Comparison of ENCODE assay signal across 8 cellular contexts in the genomic region with DNA sequence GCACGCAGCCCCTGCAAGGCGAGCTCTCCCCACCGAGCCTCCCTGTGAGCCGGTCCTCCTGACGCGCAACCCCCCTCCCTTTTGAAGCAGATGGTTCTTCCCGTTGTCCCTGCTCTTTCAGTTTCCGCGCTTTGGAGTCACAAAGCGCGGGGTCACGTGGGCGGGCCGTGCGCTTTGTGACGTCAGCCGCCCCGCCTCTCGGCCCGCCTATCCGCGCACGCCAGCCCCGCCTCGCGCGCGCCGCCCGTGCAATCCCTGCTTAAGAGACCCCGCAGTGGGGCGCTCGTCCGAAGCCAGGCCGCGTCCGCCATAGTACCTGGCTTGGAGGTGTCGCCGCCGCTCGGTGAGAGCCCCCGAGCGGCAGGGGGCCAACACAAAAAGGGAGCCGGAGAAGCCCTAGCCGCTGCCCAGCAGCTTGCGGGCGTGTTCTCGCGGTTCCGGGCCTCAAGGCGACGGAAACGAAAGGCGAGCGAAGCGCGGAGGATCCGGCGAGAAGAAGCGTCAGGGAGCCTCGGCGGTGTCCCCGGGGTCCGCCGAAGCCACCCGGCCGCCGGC. TPM values are rescaled to one million over a fixed set of nuclear protein-coding genes. Genes with fewer than 3 reads are reported as not detected.
DNase-seq lines count a peak whose midpoint lies in the region; ATAC-seq lines count a peak whose summit lies in the region.

TSS of gene RBBP6 (plus strand) at position 272 of the 555 bp plus-strand sequence. CDS start 1,061 bp downstream, outside the sequence.

- H3K36me3 Mint-ChIP-seq in memory B cell, result peaks cover 7% of the 10 kb centered on the region

- ATAC-seq in GM19468 (IDR thresholded peaks at IDR 0.05; ENCODE audit: extremely low read depth, unreplicated experiment), result peak; percentile 85
- ATAC-seq in memory B cell (ENCODE audit: low read depth), result peak; percentile 87

- no peaks in the 10 kb centered on the region for H3K9me3 ChIP-seq in effector memory CD4-positive, alpha-beta T cell (ENCODE audit: control insufficient read depth, low read length)

- H3K27ac Mint-ChIP-seq in memory B cell, result peak within 1 kb of the TSS; percentile 99

- H3K27me3 ChIP-seq in effector memory CD4-positive, alpha-beta T cell (replicated peaks; ENCODE audit: control insufficient read depth, insufficient read depth, low read length, poor library complexity, severe bottlenecking), result no peaks in the 10 kb centered on the region

- POLR2A ChIA-PET in activated CD8-positive, alpha-beta memory T cell treated with anti-CD3 and anti-CD28 coated beads for 36 hours (lab: Charles Lee), result interaction anchor here (0.6 kb wide), 1 partner anchor 12 kb away, joined by 3 read pairs; no protein-coding TSS in a partner anchor

- H3K36me3 ChIP-seq in effector memory CD4-positive, alpha-beta T cell (ENCODE audit: control insufficient read depth, insufficient read depth, low read length), result no peaks in the 10 kb centered on the region

- H3K4me1 Mint-ChIP-seq in memory B cell, result peaks cover 20% of the 10 kb centered on the region

- CTCF ChIA-PET in activated CD8-positive, alpha-beta memory T cell treated with anti-CD3 and anti-CD28 coated beads for 36 hours (lab: Charles Lee), result interaction anchor here (1.2 to 1.6 kb wide), 3 partner anchors 15 to 130 kb away, joined by 3 to 4 read pairs (median 3); no protein-coding TSS in a partner anchor

- H3K4me3 Mint-ChIP-seq in memory B cell, result peak within 1 kb of the TSS; percentile 99

- peak within 1 kb of the TSS; percentile 94 for H3K4me3 ChIP-seq in effector memory CD4-positive, alpha-beta T cell (ENCODE audit: insufficient read depth, low read depth, low read length, poor library complexity, severe bottlenecking)

- H3K27ac ChIP-seq in effector memory CD4-positive, alpha-beta T cell (ENCODE audit: insufficient read depth, low read length, poor library complexity, severe bottlenecking), result peak within 1 kb of the TSS; percentile 98

- no peaks in the 10 kb centered on the region for H3K9me3 Mint-ChIP-seq in memory B cell

- DNase-seq in COLO829 (ENCODE audit: low spot score) (peak; percentile 98), HT-29 (ENCODE audit: low spot score) (peak; percentile 96), memory B cell (ENCODE audit: low spot score in 2 of 2) (peak; percentile 94)
- DNase-seq in NK-92 treated with Interleukin-12 subunit alpha and Interleukin-12 subunit beta, amount 100 ng/mL, for 24 hours (lab: John Stamatoyannopoulos, UW), result peak; percentile 89
- DNase-seq in effector memory CD4-positive, alpha-beta T cell, result peak; percentile 87 to 90 (median 90)
- DNase-seq in stimulated activated CD8-positive, alpha-beta memory T cell treated with anti-CD3 and anti-CD28 coated beads, Interleukin-12 subunit alpha, Interleukin-12 subunit beta, amount 100 ng/mL, for 24 hours (ENCODE audit: extremely low read depth), result peak; percentile 79

- no peaks in the 10 kb centered on the region for H3K27me3 Mint-ChIP-seq in memory B cell

- H3K4me1 ChIP-seq in effector memory CD4-positive, alpha-beta T cell (ENCODE audit: control insufficient read depth, insufficient read depth, low read length, poor library complexity, severe bottlenecking), result peaks cover 25% of the 10 kb centered on the region

RNA-seq across cellular contexts. Expression of gene RBBP6, which starts in this region (rescaled TPM):
- total RNA-seq in HT-29 (2014; rRNA removed; shearing (Covaris generic)), result 16.4 and 23.6 TPM in 2 replicates
- 10 to 100 TPM; 52.0 to 52.6 TPM for total RNA-seq in activated CD8-positive, alpha-beta memory T cell treated with anti-CD3 and anti-CD28 coated beads for 36 hours

Comparison
In these comparisons a context has a peak if more than half of its experiments do, and no peak if none do; other contexts are left out.
1. Peak in every context shown above with its lines: DNase-seq, ATAC-seq, H3K4me3 ChIP-seq and H3K27ac ChIP-seq.